12 cellular contexts compared by ENCODE assay signal in the genomic region with DNA sequence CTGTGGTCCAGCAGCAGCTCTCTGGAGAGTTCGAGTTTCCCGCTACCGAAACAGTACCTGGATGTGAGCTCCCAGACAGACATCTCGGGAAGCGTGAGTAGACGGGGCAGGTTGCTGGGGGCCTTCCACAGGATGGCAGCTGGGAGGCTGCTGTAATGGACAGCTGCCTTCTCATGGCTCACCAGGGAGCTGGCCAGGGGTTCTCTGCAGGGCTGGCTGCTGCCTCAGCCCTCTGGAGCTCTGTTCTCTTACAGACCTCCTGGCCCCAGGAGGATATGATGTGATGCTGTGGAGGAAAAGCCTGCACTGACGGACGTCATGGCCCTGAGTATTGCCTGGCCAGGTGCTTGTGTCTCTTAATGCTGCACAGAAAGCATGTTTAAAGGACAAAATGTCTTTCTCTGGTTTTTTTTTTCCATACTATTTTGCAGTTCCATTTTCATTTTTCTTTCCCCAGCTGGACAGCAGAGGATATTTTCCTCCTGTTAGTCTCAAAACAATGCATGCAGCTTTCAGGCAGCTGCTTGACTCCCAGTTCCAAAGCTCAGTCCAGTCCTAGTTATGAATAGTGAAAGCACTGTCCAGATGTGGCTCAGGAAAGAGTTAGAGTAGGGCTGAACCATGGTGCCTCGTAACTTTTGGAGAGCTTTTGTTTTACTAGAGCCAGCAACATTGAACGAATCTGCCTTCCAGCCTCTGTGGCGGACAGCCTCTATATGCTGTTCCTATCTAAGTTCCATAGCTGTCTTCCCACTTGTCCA.
DNase-seq lines count a peak whose midpoint lies in the region; ATAC-seq and TF ChIP-seq lines count a peak whose summit lies in the region.
"Had no signal": no experiment of that assay in that cellular context is flagged by ENCODE, and none has a peak within 500 bp of the region (broad histone marks: within the 10 kb centered on the region; RNA-seq: fewer than 3 reads in every experiment).

No MANE protein-coding gene starts in this region.

- H3K4me3 Mint-ChIP-seq in mesothelial cell of epicardium: no peak overlapping the region

- H3K27ac Mint-ChIP-seq in mesothelial cell of epicardium: peak overlapping the region; percentile 76

- H3K4me1 Mint-ChIP-seq in mesothelial cell of epicardium: peaks cover 17% of the 10 kb centered on the region

- H3K36me3 Mint-ChIP-seq in mesothelial cell of epicardium: peaks cover 19% of the 10 kb centered on the region

- no peak for ATAC-seq in HG02938 (IDR thresholded peaks at IDR 0.05; ENCODE audit: unreplicated experiment)

- peak; percentile 40 for DNase-seq in AG10803 (ENCODE audit: low read depth)
- DNase-seq in LHCN-M2 (ENCODE audit: low read depth): peak; percentile 58
- DNase-seq in choroid plexus epithelial cell (ENCODE audit: low read depth): peak; percentile 59
- DNase-seq in mesothelial cell of epicardium (ENCODE audit: low spot score in 2 of 2, unreplicated experiment in 2 of 2): no peak
- no peak for DNase-seq in stimulated activated CD8-positive, alpha-beta memory T cell treated with anti-CD3 and anti-CD28 coated beads, Interleukin-4, amount 100 ng/mL, for 48 hours
- no peak for DNase-seq in AML-193 (lab: John Stamatoyannopoulos, UW)
- DNase-seq in C1 segment of cervical spinal cord (lab: John Stamatoyannopoulos, UW): no peak
- DNase-seq: activated naive CD4-positive, alpha-beta T cell; NCI-H1417; NCI-H524 treated with DMSO at 0.1 percent for 48 hours had no signal

- H3K4me3 ChIP-seq in AG10803 (ENCODE audit: low read length): no peak overlapping the region
- H3K4me3 ChIP-seq in choroid plexus epithelial cell (ENCODE audit: low read depth, low read length): no peak overlapping the region
- H3K4me3 ChIP-seq: vagina had no signal

- no peaks in the 10 kb centered on the region for H3K9me3 Mint-ChIP-seq in mesothelial cell of epicardium

- no peaks in the 10 kb centered on the region for H3K27me3 Mint-ChIP-seq in mesothelial cell of epicardium (ENCODE audit: low read depth)

- TF ChIP-seq CTCF in AG10803 (conservative IDR thresholded peaks at IDR 0.05; ENCODE audit: low read length) (no peak), choroid plexus epithelial cell (conservative IDR thresholded peaks at IDR 0.05; ENCODE audit: low read depth, low read length) (no peak), mesothelial cell of epicardium (IDR thresholded peaks at IDR 0.05; ENCODE audit: unreplicated experiment) (no peak)

Comparison
In these comparisons a context has a peak if more than half of its experiments do, and no peak if none do; other contexts are left out.
1. DNase-seq: peak in AG10803 (single experiment), LHCN-M2 (single experiment) and choroid plexus epithelial cell (single experiment); none in mesothelial cell of epicardium (0 of 2), stimulated activated CD8-positive, alpha-beta memory T cell treated with anti-CD3 and anti-CD28 coated beads, Interleukin-4, amount 100 ng/mL, for 48 hours (single experiment), AML-193 (0 of 2) and C1 segment of cervical spinal cord (0 of 14).